Comparison of ENCODE assay signal across 2 cellular contexts in genomic region chr9:109737295-109737694, GRCh38.
TF ChIP-seq lines count a peak whose summit lies in the region.

No MANE protein-coding gene starts in this region.

TF ChIP-seq in GM23338, 12 proteins besides CTCF, POLR2A, EP300 and RAD21:
- no peak for TF ChIP-seq EZH2 (IDR thresholded peaks at IDR 0.05; ENCODE audit: low read depth, unreplicated experiment)
- no peak for TF ChIP-seq ETS1 (IDR thresholded peaks at IDR 0.05)
- TF ChIP-seq STAT1 (IDR thresholded peaks at IDR 0.05; ENCODE audit: unreplicated experiment), result no peak

TF ChIP-seq in IMR-90, 13 proteins besides CTCF, POLR2A, EP300 and RAD21:
- TF ChIP-seq MAFK (IDR thresholded peaks at IDR 0.05; ENCODE audit: low read depth, low read length) (no peak), SMC3 (IDR thresholded peaks at IDR 0.05; ENCODE audit: low read depth, low read length) (no peak), NFE2L2 (IDR thresholded peaks at IDR 0.05; ENCODE audit: low read depth, low read length) (no peak), MXI1 (IDR thresholded peaks at IDR 0.05; ENCODE audit: borderline replicate concordance, low read depth, low read length) (no peak), USF2 (IDR thresholded peaks at IDR 0.05; ENCODE audit: low read depth, low read length) (no peak), BHLHE40 (IDR thresholded peaks at IDR 0.05; ENCODE audit: low read depth, low read length) (no peak), FOS (IDR thresholded peaks at IDR 0.05; ENCODE audit: low read depth, low read length) (no peak)
TF ChIP-seq in IMR-90: peak in this region for 0.
